16 cellular contexts compared by ENCODE assay signal in genomic region chr2:137202310-137202709, GRCh38.
"Had no signal": no experiment of that assay in that cellular context is flagged by ENCODE, and none has a peak within 500 bp of the region (broad histone marks: within the 10 kb centered on the region; RNA-seq: fewer than 3 reads in every experiment).

No MANE protein-coding gene starts in this region.

- H3K36me3 Mint-ChIP-seq: activated naive CD4-positive, alpha-beta T cell treated with anti-CD3 and anti-CD28 coated beads, Interleukin-2, amount 50 U/mL, for 72 hours; natural killer cell treated with Interleukin-12 subunit alpha and Interleukin-12 subunit beta and Interleukin-15 and Interleukin-18, amount 100 ng/mL, for 72 hours; stimulated activated effector memory CD8-positive, alpha-beta T cell treated with anti-CD3 and anti-CD28 coated beads, Interleukin-12 subunit alpha, Interleukin-12 subunit beta, amount 100 ng/mL, for 72 hours had no signal

- H3K27ac ChIP-seq: colonic mucosa, heart left ventricle, thoracic aorta had no signal

- DNase-seq: activated CD4-positive, alpha-beta T cell treated with anti-CD3 and anti-CD28 coated beads for 48 hours; activated CD8-positive, alpha-beta memory T cell treated with anti-CD3 and anti-CD28 coated beads, Interleukin-2, amount 50 U/mL, for 4 hours; activated CD8-positive, alpha-beta T cell treated with anti-CD3 and anti-CD28 coated beads, Interleukin-2, amount 10 ng/mL, durations not matched to agents 7 days and 5 days; activated gamma-delta T cell; activated T-cell treated with anti-CD3 and anti-CD28 coated beads, Interleukin-2, amount 50 U/mL, for 48 hours; central memory CD4-positive, alpha-beta T cell; colonic mucosa; heart left ventricle; mesendoderm; nucleus accumbens; posterior cingulate gyrus; T-helper 17 cell had no signal

- H3K4me3 Mint-ChIP-seq: activated CD8-positive, alpha-beta T cell treated with anti-CD3 and anti-CD28 coated beads, Interleukin-2, amount 10 ng/mL, durations not matched to agents 7 days and 5 days; natural killer cell treated with Interleukin-12 subunit alpha and Interleukin-12 subunit beta and Interleukin-15 and Interleukin-18, amount 100 ng/mL, for 72 hours; stimulated activated effector memory CD8-positive, alpha-beta T cell treated with anti-CD3 and anti-CD28 coated beads, Interleukin-12 subunit alpha, Interleukin-12 subunit beta, amount 100 ng/mL, for 72 hours; T-helper 17 cell had no signal

- H3K27ac Mint-ChIP-seq: activated CD8-positive, alpha-beta T cell treated with anti-CD3 and anti-CD28 coated beads, Interleukin-2, amount 10 ng/mL, durations not matched to agents 7 days and 5 days; activated naive CD4-positive, alpha-beta T cell treated with anti-CD3 and anti-CD28 coated beads, Interleukin-2, amount 50 U/mL, for 72 hours; natural killer cell treated with Interleukin-12 subunit alpha and Interleukin-12 subunit beta and Interleukin-15 and Interleukin-18, amount 100 ng/mL, for 72 hours; stimulated activated effector memory CD8-positive, alpha-beta T cell treated with anti-CD3 and anti-CD28 coated beads, Interleukin-12 subunit alpha, Interleukin-12 subunit beta, amount 100 ng/mL, for 72 hours; T-helper 17 cell had no signal

- H3K4me1 Mint-ChIP-seq: stimulated activated effector memory CD8-positive, alpha-beta T cell treated with anti-CD3 and anti-CD28 coated beads, Interleukin-12 subunit alpha, Interleukin-12 subunit beta, amount 100 ng/mL, for 72 hours; T-helper 17 cell had no signal

- H3K27me3 Mint-ChIP-seq: natural killer cell treated with Interleukin-12 subunit alpha and Interleukin-12 subunit beta and Interleukin-15 and Interleukin-18, amount 100 ng/mL, for 72 hours; T-helper 17 cell had no signal

- ATAC-seq: activated CD8-positive, alpha-beta T cell treated with anti-CD3 and anti-CD28 coated beads, Interleukin-2, amount 10 ng/mL, durations not matched to agents 7 days and 5 days; activated naive CD4-positive, alpha-beta T cell treated with anti-CD3 and anti-CD28 coated beads, Interleukin-2, amount 50 U/mL, for 72 hours; heart left ventricle; natural killer cell treated with Interleukin-12 subunit alpha and Interleukin-12 subunit beta and Interleukin-15 and Interleukin-18, amount 100 ng/mL, for 72 hours; stimulated activated effector memory CD8-positive, alpha-beta T cell treated with anti-CD3 and anti-CD28 coated beads, Interleukin-12 subunit alpha, Interleukin-12 subunit beta, amount 100 ng/mL, for 72 hours; T-helper 17 cell had no signal

- H3K4me3 ChIP-seq: colonic mucosa, heart left ventricle, thoracic aorta had no signal

- H3K4me1 ChIP-seq: colonic mucosa, heart left ventricle had no signal

- H3K27me3 ChIP-seq: colonic mucosa had no signal
